In genomic region chr11:36265793-36266628, GRCh38 we compare ENCODE assay signal across 8 cellular contexts. TPM values are rescaled to one million over a fixed set of nuclear protein-coding genes. Genes with fewer than 3 reads are reported as not detected.
DNase-seq lines count a peak whose midpoint lies in the region; ATAC-seq and TF ChIP-seq lines count a peak whose summit lies in the region.

No MANE protein-coding gene starts in this region.

- no peak overlapping the region for H3K27ac ChIP-seq in CD4-positive, alpha-beta T cell (ENCODE audit: low read depth, low read length)
- no peak overlapping the region for H3K27ac ChIP-seq in Peyer's patch

- peaks cover 17% of the 10 kb centered on the region for H3K36me3 Mint-ChIP-seq in CD4-positive, alpha-beta T cell (ENCODE audit: low read depth)
- no peaks in the 10 kb centered on the region for H3K36me3 Mint-ChIP-seq in activated T-helper 17 cell treated with anti-CD3 and anti-CD28 coated beads, Interleukin-2, amount 50 U/mL, for 72 hours (ENCODE audit: low read depth)
- H3K36me3 Mint-ChIP-seq in progenitor cell of endocrine pancreas (ENCODE audit: insufficient read depth), result peaks cover 3% of the 10 kb centered on the region

- intact Hi-C loops in CD4-positive, alpha-beta T cell (cut with DNase I, micrococcal nuclease), result loop anchor here (1.0 to 10.0 kb wide), 3 partner anchors 444 to 1341 kb away; no protein-coding TSS in a partner anchor

- H3K4me3 Mint-ChIP-seq in CD4-positive, alpha-beta T cell, result no peak overlapping the region
- no peak overlapping the region for H3K4me3 Mint-ChIP-seq in activated T-helper 17 cell treated with anti-CD3 and anti-CD28 coated beads, Interleukin-2, amount 50 U/mL, for 72 hours
- no peak overlapping the region for H3K4me3 Mint-ChIP-seq in progenitor cell of endocrine pancreas (ENCODE audit: low read depth)

- no peak overlapping the region for H3K4me3 ChIP-seq in Peyer's patch

- no peaks in the 10 kb centered on the region for H3K27me3 ChIP-seq in CD4-positive, alpha-beta T cell (ENCODE audit: control insufficient read depth, insufficient read depth, low read length)
- no peaks in the 10 kb centered on the region for H3K27me3 ChIP-seq in Peyer's patch

- H3K9me3 ChIP-seq in CD4-positive, alpha-beta T cell (ENCODE audit: control insufficient read depth, low read length), result no peaks in the 10 kb centered on the region
- no peaks in the 10 kb centered on the region for H3K9me3 ChIP-seq in Peyer's patch

- no peaks in the 10 kb centered on the region for H3K4me1 Mint-ChIP-seq in CD4-positive, alpha-beta T cell (ENCODE audit: low read depth)
- H3K4me1 Mint-ChIP-seq in activated T-helper 17 cell treated with anti-CD3 and anti-CD28 coated beads, Interleukin-2, amount 50 U/mL, for 72 hours, result no peaks in the 10 kb centered on the region
- peaks cover 5% of the 10 kb centered on the region for H3K4me1 Mint-ChIP-seq in progenitor cell of endocrine pancreas (ENCODE audit: low read depth)

- no peaks in the 10 kb centered on the region for H3K36me3 ChIP-seq in Peyer's patch

- no peaks in the 10 kb centered on the region for H3K4me1 ChIP-seq in Peyer's patch

- no peak for TF ChIP-seq POLR2A in Peyer's patch (IDR thresholded peaks at IDR 0.05)

- POLR2A ChIA-PET in CD4-positive, alpha-beta T cell (lab: Charles Lee), result no interaction called here

- H3K27me3 Mint-ChIP-seq in CD4-positive, alpha-beta T cell, result peaks cover 19% of the 10 kb centered on the region
- peaks cover 12% of the 10 kb centered on the region for H3K27me3 Mint-ChIP-seq in activated T-helper 17 cell treated with anti-CD3 and anti-CD28 coated beads, Interleukin-2, amount 50 U/mL, for 72 hours
- peaks cover 15% of the 10 kb centered on the region for H3K27me3 Mint-ChIP-seq in progenitor cell of endocrine pancreas

- DNase-seq in CD4-positive, alpha-beta T cell, result peak; percentile 19 to 62 (median 37)
- DNase-seq in HT-29 (ENCODE audit: low spot score), result peak; percentile 76
- DNase-seq in Peyer's patch, result peak; percentile 30 to 68 (median 65)
- peak; percentile 14 for DNase-seq in glomerular endothelial cell (ENCODE audit: extremely low read depth, low read depth, low spot score)
- DNase-seq in progenitor cell of endocrine pancreas (ENCODE audit: low spot score, unreplicated experiment), result peak; percentile 51

- ATAC-seq in CD4-positive, alpha-beta T cell (ENCODE audit: poor library complexity), result peak; percentile 58
- ATAC-seq in GM19351 (IDR thresholded peaks at IDR 0.05; ENCODE audit: unreplicated experiment) (peak; percentile 81), GM21390 (IDR thresholded peaks at IDR 0.05; ENCODE audit: unreplicated experiment) (no peak)
- peak; percentile 74 for ATAC-seq in activated T-helper 17 cell treated with anti-CD3 and anti-CD28 coated beads, Interleukin-2, amount 50 U/mL, for 72 hours (replicated peaks)

- H3K27ac Mint-ChIP-seq in CD4-positive, alpha-beta T cell, result no peak overlapping the region
- no peak overlapping the region for H3K27ac Mint-ChIP-seq in activated T-helper 17 cell treated with anti-CD3 and anti-CD28 coated beads, Interleukin-2, amount 50 U/mL, for 72 hours
- no peak overlapping the region for H3K27ac Mint-ChIP-seq in progenitor cell of endocrine pancreas

- H3K9me3 Mint-ChIP-seq in CD4-positive, alpha-beta T cell, result no peaks in the 10 kb centered on the region
- no peaks in the 10 kb centered on the region for H3K9me3 Mint-ChIP-seq in activated T-helper 17 cell treated with anti-CD3 and anti-CD28 coated beads, Interleukin-2, amount 50 U/mL, for 72 hours
- H3K9me3 Mint-ChIP-seq in progenitor cell of endocrine pancreas (ENCODE audit: low read depth), result no peaks in the 10 kb centered on the region

- TF ChIP-seq CTCF in CD4-positive, alpha-beta T cell (IDR thresholded peaks at IDR 0.05), result peak; percentile 79
- TF ChIP-seq CTCF in Peyer's patch (IDR thresholded peaks at IDR 0.05) (peak; percentile 51 to 74 (median 71)), progenitor cell of endocrine pancreas (IDR thresholded peaks at IDR 0.05; ENCODE audit: unreplicated experiment) (peak; percentile 89)

- CTCF ChIA-PET in CD4-positive, alpha-beta T cell (lab: Charles Lee), result interaction anchor here (0.9 to 2.0 kb wide), 6 partner anchors 14 to 650 kb away, joined by 3 to 6 read pairs (median 4); no protein-coding TSS in a partner anchor

RNA-seq across cellular contexts. Expression of gene COMMD9, which starts 23.2 kb away (rescaled TPM):
- 10 to 100 TPM; 33.6 to 34.6 TPM for total RNA-seq in CD4-positive, alpha-beta T cell
- 93.7 and 96.6 TPM in 2 replicates for total RNA-seq in HT-29 (2014; rRNA removed; shearing (Covaris generic))
- total RNA-seq in Peyer's patch, result 10 to 100 TPM; 41.3 to 68.5 (median 48.2) TPM
- 10 to 100 TPM; 38.3 to 58.5 TPM for total RNA-seq in activated T-helper 17 cell treated with anti-CD3 and anti-CD28 coated beads, Interleukin-2, amount 50 U/mL, for 72 hours
- 57.5 and 62.6 TPM in 2 replicates for total RNA-seq in glomerular endothelial cell
- 70.8 and 79.7 TPM in 2 replicates for total RNA-seq in progenitor cell of endocrine pancreas

RNA-seq across cellular contexts. Expression of gene PRR5L, which starts 30.1 kb away (rescaled TPM):
- total RNA-seq in CD4-positive, alpha-beta T cell, result 1 to 10 TPM; 5.4 to 7.6 TPM
- 80.1 and 92.8 TPM in 2 replicates for total RNA-seq in HT-29 (2014; rRNA removed; shearing (Covaris generic))
- total RNA-seq in Peyer's patch, result 100 to 1,000 TPM in 1 of 4 donors, 10 to 100 TPM in 3; 74.3 to 100 (median 89.9) TPM
- 10 to 100 TPM; 10.0 to 10.6 TPM for total RNA-seq in activated T-helper 17 cell treated with anti-CD3 and anti-CD28 coated beads, Interleukin-2, amount 50 U/mL, for 72 hours
- 34.6 and 54.1 TPM in 2 replicates for total RNA-seq in glomerular endothelial cell
- total RNA-seq in progenitor cell of endocrine pancreas, result 1.7 and 2.0 TPM in 2 replicates

Comparison
In these comparisons a context has a peak if more than half of its experiments do, and no peak if none do; other contexts are left out.
1. DNase-seq: peak in every context shown above with its lines; median percentile 76 in HT-29; 65 in Peyer's patch; 51 in progenitor cell of endocrine pancreas; 37 in CD4-positive, alpha-beta T cell; 14 in glomerular endothelial cell.